ENCODE assay signal across 27 cellular contexts in the genomic region with DNA sequence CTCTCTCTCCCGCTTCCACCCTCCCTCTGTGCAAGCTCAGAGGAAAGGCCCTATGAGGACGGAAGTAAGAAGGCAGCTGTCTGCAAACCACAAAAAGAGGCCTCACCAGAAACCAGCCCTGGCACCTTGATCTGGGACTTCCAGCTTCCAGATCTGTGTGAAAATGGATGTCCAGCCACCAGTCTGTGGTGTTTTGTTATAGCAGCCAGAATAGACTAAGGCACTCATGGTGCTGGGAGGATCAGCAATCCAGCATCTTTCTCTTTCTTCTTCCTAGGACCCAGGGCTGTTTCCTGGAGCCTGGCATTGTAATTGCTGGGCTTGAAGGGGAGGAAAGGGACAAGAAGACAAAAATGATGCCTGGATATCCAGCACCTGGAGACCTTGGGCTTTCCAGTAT.
"Had no signal": no experiment of that assay in that cellular context is flagged by ENCODE, and none has a peak within 500 bp of the region (broad histone marks: within the 10 kb centered on the region; RNA-seq: fewer than 3 reads in every experiment).

No MANE protein-coding gene starts in this region.

- H3K27me3 ChIP-seq: brain microvascular endothelial cell had no signal

- H3K27ac ChIP-seq: brain microvascular endothelial cell, PC-9 had no signal

- FAIRE-seq: colon had no signal

- H3K4me3 ChIP-seq: PC-9 had no signal

- ATAC-seq: activated CD8-positive, alpha-beta T cell treated with anti-CD3 and anti-CD28 coated beads for 36 hours; activated T-cell treated with anti-CD3 and anti-CD28 coated beads, Interleukin-2, amount 50 U/mL, for 72 hours; activated T-helper 17 cell treated with anti-CD3 and anti-CD28 coated beads, Interleukin-2, amount 50 U/mL, for 72 hours had no signal

- DNase-seq: activated B cell treated with CpG ODN at 0.5 μM for 24 hours; activated CD4-positive, alpha-beta T cell treated with anti-CD3 and anti-CD28 coated beads for 48 hours; activated CD4-positive, alpha-beta T cell treated with anti-CD3 and anti-CD28 coated beads, Interleukin-2, amount 50 U/mL, for 4 hours; activated CD4-positive, CD25-positive, alpha-beta regulatory T cell treated with anti-CD3 and anti-CD28 coated beads, Interleukin-2, amount 50 U/mL, for 72 hours; activated CD8-positive, alpha-beta T cell treated with anti-CD3 and anti-CD28 coated beads for 36 hours; activated effector memory CD4-positive, alpha-beta T cell treated with anti-CD3 and anti-CD28 coated beads, Interleukin-2, amount 50 U/mL, for 16 hours; activated naive CD4-positive, alpha-beta T cell; activated naive CD4-positive, alpha-beta T cell treated with anti-CD3 and anti-CD28 coated beads, Interleukin-2, amount 50 U/mL, for 16 hours; activated naive CD8-positive, alpha-beta T cell treated with anti-CD3 and anti-CD28 coated beads for 36 hours; activated T-cell treated with anti-CD3 and anti-CD28 coated beads, Interleukin-2, amount 50 U/mL, for 1 hour; activated T-cell treated with anti-CD3 and anti-CD28 coated beads, Interleukin-2, amount 50 U/mL, for 72 hours; amniotic stem cell; aorta; brain microvascular endothelial cell; central memory CD4-positive, alpha-beta T cell; NCI-H1105 treated with DMSO at 0.1 percent for 48 hours; NCI-H1436; NCI-H1694 treated with DMSO at 0.1 percent for 48 hours; NCI-H2029; NCI-H510A; NCI-H526; NCI-H748 treated with DMSO at 0.1 percent for 48 hours; Right ventricle myocardium superior; SW 1271 had no signal

- H3K36me3 ChIP-seq: brain microvascular endothelial cell had no signal
